In genomic region chr16:72517154-72517553, GRCh38 we compare ENCODE assay signal across 1 cellular context.
TF ChIP-seq lines count a peak whose summit lies in the region.

No MANE protein-coding gene starts in this region.

TF ChIP-seq in SK-N-SH, 30 proteins besides CTCF, POLR2A, EP300 and RAD21 (continued from another document):
- TF ChIP-seq ZBTB33 (IDR thresholded peaks at IDR 0.05; ENCODE audit: borderline replicate concordance, low read depth) (no peak), RFX5 (IDR thresholded peaks at IDR 0.05; ENCODE audit: low read length) (no peak), TCF12 (IDR thresholded peaks at IDR 0.05) (no peak)
